Comparison of ENCODE assay signal across 8 cellular contexts in genomic region chr10:44932338-44933116, GRCh38. TPM values are rescaled to one million over a fixed set of nuclear protein-coding genes. Genes with fewer than 3 reads are reported as not detected.
DNase-seq lines count a peak whose midpoint lies in the region; ATAC-seq, FAIRE-seq and TF ChIP-seq lines count a peak whose summit lies in the region.

No MANE protein-coding gene starts in this region.

- H3K36me3 Mint-ChIP-seq in activated T-helper 17 cell treated with anti-CD3 and anti-CD28 coated beads, Interleukin-2, amount 50 U/mL, for 72 hours (ENCODE audit: low read depth) = no peaks in the 10 kb centered on the region

- H3K27ac ChIP-seq in foreskin keratinocyte (no peak overlapping the region), temporal lobe (ENCODE audit: low read depth, low read length) (peak overlapping the region; percentile 1)

- peaks cover 8% of the 10 kb centered on the region for H3K27me3 Mint-ChIP-seq in activated T-helper 17 cell treated with anti-CD3 and anti-CD28 coated beads, Interleukin-2, amount 50 U/mL, for 72 hours

- no peak overlapping the region for H3K27ac Mint-ChIP-seq in activated T-helper 17 cell treated with anti-CD3 and anti-CD28 coated beads, Interleukin-2, amount 50 U/mL, for 72 hours

- ATAC-seq in GM21381 (IDR thresholded peaks at IDR 0.05; ENCODE audit: unreplicated experiment) (peak; percentile 95), foreskin keratinocyte (peak; percentile 86)
- peak; percentile 93 for ATAC-seq in activated T-helper 17 cell treated with anti-CD3 and anti-CD28 coated beads, Interleukin-2, amount 50 U/mL, for 72 hours (replicated peaks)

- H3K4me1 Mint-ChIP-seq in activated T-helper 17 cell treated with anti-CD3 and anti-CD28 coated beads, Interleukin-2, amount 50 U/mL, for 72 hours = no peaks in the 10 kb centered on the region

- peak; percentile 90 for TF ChIP-seq CTCF in foreskin keratinocyte (conservative IDR thresholded peaks at IDR 0.05)

- H3K4me1 ChIP-seq in foreskin keratinocyte = no peaks in the 10 kb centered on the region

- H3K4me3 Mint-ChIP-seq in activated T-helper 17 cell treated with anti-CD3 and anti-CD28 coated beads, Interleukin-2, amount 50 U/mL, for 72 hours = no peak overlapping the region

- DNase-seq in DMS53 treated with DMSO at 0.1 percent for 48 hours (lab: John Stamatoyannopoulos, UW; ENCODE audit: unreplicated experiment) (peak; percentile 67), HK-2 (ENCODE audit: unreplicated experiment) (peak; percentile 95), RCC 7860 (ENCODE audit: low spot score) (peak; percentile 72), foreskin keratinocyte (peak; percentile 23 to 46), nucleus accumbens (lab: John Stamatoyannopoulos, UW) (peak in 53 of 56 donors; percentile 25 to 96 (median 77))

- no peaks in the 10 kb centered on the region for H3K9me3 Mint-ChIP-seq in activated T-helper 17 cell treated with anti-CD3 and anti-CD28 coated beads, Interleukin-2, amount 50 U/mL, for 72 hours

- no peaks in the 10 kb centered on the region for H3K27me3 ChIP-seq in foreskin keratinocyte

- no peak for FAIRE-seq in RCC 7860 (lab: Jason Lieb, UNC)

RNA-seq across cellular contexts. Expression of gene TMEM72, which starts 21.4 kb away (rescaled TPM):
- not detected for total RNA-seq in activated T-helper 17 cell treated with anti-CD3 and anti-CD28 coated beads, Interleukin-2, amount 50 U/mL, for 72 hours
- total RNA-seq in foreskin keratinocyte (not detected in 2 replicates), temporal lobe (not detected)
- polyA plus RNA-seq in foreskin keratinocyte = not detected in 2 replicates

RNA-seq across cellular contexts. Expression of gene RASSF4, which starts 27.1 kb away (rescaled TPM):
- 1 to 10 TPM; 1.7 to 4.4 TPM for total RNA-seq in activated T-helper 17 cell treated with anti-CD3 and anti-CD28 coated beads, Interleukin-2, amount 50 U/mL, for 72 hours
- total RNA-seq in foreskin keratinocyte = 0.21 and 0.51 TPM in 2 replicates
- polyA plus RNA-seq in foreskin keratinocyte = 0.31 and 0.34 TPM in 2 replicates
- total RNA-seq in temporal lobe = 12.0 TPM

RNA-seq across cellular contexts. Expression of gene DEPP1, which starts 46.1 kb away (rescaled TPM):
- total RNA-seq in activated T-helper 17 cell treated with anti-CD3 and anti-CD28 coated beads, Interleukin-2, amount 50 U/mL, for 72 hours = 1 to 10 TPM in 1 of 2 donors, under 1 TPM in 1; 0.73 to 2.0 TPM
- total RNA-seq in foreskin keratinocyte = 0.60 and 0.75 TPM in 2 replicates
- 0.56 and 0.84 TPM in 2 replicates for polyA plus RNA-seq in foreskin keratinocyte
- total RNA-seq in temporal lobe = 3.4 TPM

Comparison
In these comparisons a context has a peak if more than half of its experiments do, and no peak if none do; other contexts are left out.
1. DNase-seq: peak in every context shown above with its lines; median percentile 95 in HK-2; 77 in nucleus accumbens; 72 in RCC 7860; 67 in DMS53 treated with DMSO at 0.1 percent for 48 hours; 34 in foreskin keratinocyte.